1 cellular context compared by ENCODE assay signal in the genomic region with DNA sequence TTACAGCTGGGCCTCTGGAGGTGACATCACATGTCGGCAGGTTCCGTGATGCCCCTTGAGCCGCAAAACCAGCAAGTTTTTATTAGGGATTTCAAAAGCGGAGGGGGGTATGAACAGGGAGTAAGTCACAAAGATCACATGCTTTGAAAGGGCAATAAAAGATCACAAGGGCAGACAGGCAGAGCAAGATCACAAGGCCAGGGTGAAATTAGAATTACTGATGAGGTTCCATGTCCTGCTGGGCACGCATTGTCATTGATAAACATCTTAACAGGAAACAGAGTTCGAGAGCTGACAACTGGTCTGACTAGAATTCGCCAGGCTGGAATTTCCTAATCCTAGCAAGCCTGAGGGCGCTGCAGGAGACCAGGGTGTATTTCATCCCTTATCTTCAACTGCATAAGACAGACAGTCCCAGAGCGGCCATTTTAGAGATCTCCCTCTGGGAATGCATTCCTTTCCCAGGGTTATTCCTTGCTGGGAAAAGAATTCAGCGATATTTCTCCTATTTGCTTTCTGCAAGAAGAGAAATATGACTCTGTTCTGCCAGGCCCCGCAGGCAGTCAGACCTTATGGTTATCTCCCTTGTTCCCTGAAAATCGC.
A peak's percentile ranks its signal among the peaks of the same experiment; 100 is the strongest.
TF ChIP-seq lines count a peak whose summit lies in the region.

No MANE protein-coding gene starts in this region.

TF ChIP-seq in WTC11, 78 proteins besides CTCF, POLR2A, EP300 and RAD21 (continued from another document):
- 0 out of 2 replicates have a peak, but pooled peaks have one; percentile 14 for TF ChIP-seq SP1 (CRISPR knock-in tag; conservative IDR thresholded peaks at IDR 0.05)
